In genomic region chr4:61202638-61203495, GRCh38 we compare ENCODE assay signal across 8 cellular contexts. TPM values are rescaled to one million over a fixed set of nuclear protein-coding genes. Genes with fewer than 3 reads are reported as not detected.
A peak's percentile ranks its signal among the peaks of the same experiment; 100 is the strongest.
DNase-seq lines count a peak whose midpoint lies in the region; ATAC-seq and TF ChIP-seq lines count a peak whose summit lies in the region.

No MANE protein-coding gene starts in this region.

- DNase-seq in GM13977 (ENCODE audit: low spot score) (peak; percentile 18), SHP77 (lab: John Stamatoyannopoulos, UW) (peak; percentile 73 to 75), right atrium auricular region (ENCODE audit: low spot score) (no peak), sciatic nerve (ENCODE audit: low spot score) (no peak), dermis blood vessel endothelial cell (no peak), NCI-H774 (lab: John Stamatoyannopoulos, UW) (no peak)
- no peak for DNase-seq in activated effector memory CD4-positive, alpha-beta T cell treated with anti-CD3 and anti-CD28 coated beads, Interleukin-2, amount 50 U/mL, for 16 hours

- H3K27ac ChIP-seq in right atrium auricular region = peak overlapping the region in 1 of 2 donors; percentile 6

- in situ Hi-C loops in GM13977 (cut with MboI; ENCODE audit: low pct_unique_long_range_greater_than_20kb, low sequenced_read_pairs, unreplicated experiment) = no loop called here

- intact Hi-C loops in sciatic nerve (cut with DNase I) = no loop called here

- no peak for TF ChIP-seq CTCF in GM13977 (IDR thresholded peaks at IDR 0.05; ENCODE audit: extremely low read depth, insufficient read depth, missing control alignments)
- TF ChIP-seq CTCF in right atrium auricular region (IDR thresholded peaks at IDR 0.05) = no peak

- peak overlapping the region; percentile 46 to 59 for H3K4me3 ChIP-seq in right atrium auricular region

- peak; percentile 35 for ATAC-seq in sciatic nerve
- no peak for ATAC-seq in GM18498 (IDR thresholded peaks at IDR 0.05; ENCODE audit: unreplicated experiment)

- H3K4me1 ChIP-seq in right atrium auricular region = peaks cover 0 to 18% of the 10 kb centered on the region in 2 donors

- no peaks in the 10 kb centered on the region for H3K36me3 ChIP-seq in right atrium auricular region

- peaks cover 0 to 10% of the 10 kb centered on the region in 2 donors for H3K27me3 ChIP-seq in right atrium auricular region

- H3K9me3 ChIP-seq in right atrium auricular region = no peaks in the 10 kb centered on the region

RNA-seq across cellular contexts. Expression of gene ADGRL3, which starts 2.7 kb away (rescaled TPM):
- total RNA-seq in right atrium auricular region = 1 to 10 TPM in 1 of 2 donors, under 1 TPM in 1; 0.86 to 1.9 TPM
- 45.9 TPM for total RNA-seq in sciatic nerve
- under 0.01 and 0.05 TPM in 2 replicates for total RNA-seq in dermis blood vessel endothelial cell

Comparison
In these comparisons a context has a peak if more than half of its experiments do, and no peak if none do; other contexts are left out.
1. DNase-seq: peak in GM13977 (single experiment) and SHP77 (2 of 2); none in right atrium auricular region (single experiment), sciatic nerve (single experiment), activated effector memory CD4-positive, alpha-beta T cell treated with anti-CD3 and anti-CD28 coated beads, Interleukin-2, amount 50 U/mL, for 16 hours (single experiment), dermis blood vessel endothelial cell (single experiment) and NCI-H774 (single experiment).
2. RNA of gene ADGRL3, which starts 2.7 kb away (total RNA-seq): 45.9 TPM in sciatic nerve (single experiment); 0.86 to 1.9 TPM in right atrium auricular region and under 0.01 to 0.05 TPM in dermis blood vessel endothelial cell; every median in the first group is over 10 times any median in the second.